8 cellular contexts compared by ENCODE assay signal in genomic region chr1:1472046-1472876, GRCh38. TPM values are rescaled to one million over a fixed set of nuclear protein-coding genes. Genes with fewer than 3 reads are reported as not detected.
DNase-seq lines count a peak whose midpoint lies in the region; ATAC-seq and TF ChIP-seq lines count a peak whose summit lies in the region.
"Not testable (repeated sequence)": the region's sequence is repeated elsewhere in the genome, so short reads cannot be mapped to it uniquely, and the experiment has no call there.

No MANE protein-coding gene starts in this region.

- intact Hi-C loops in right cardiac atrium (cut with DNase I) = not testable (repeated sequence)

- H3K27me3 Mint-ChIP-seq in activated CD4-positive, alpha-beta T cell treated with anti-CD3 and anti-CD28 coated beads, Interleukin-2, amount 10 ng/mL, durations not matched to agents 7 days and 5 days = not testable (repeated sequence)

- H3F3A ChIP-seq in neural cell (ENCODE audit: insufficient read depth, low read length, poor library complexity, severe bottlenecking) = not testable (repeated sequence)

- POLR2A ChIA-PET in activated CD4-positive, alpha-beta T cell treated with anti-CD3 and anti-CD28 coated beads, Interleukin-2, amount 10 ng/mL, durations not matched to agents 7 days and 5 days (lab: Charles Lee) = not testable (repeated sequence)

- peaks cover 20% of the 10 kb centered on the region for H3K79me2 ChIP-seq in neural cell (replicated peaks; ENCODE audit: insufficient read depth, low read length)

- not testable (repeated sequence) for H2AFZ ChIP-seq in neural cell (ENCODE audit: low read depth, low read length)

- H3K9me3 Mint-ChIP-seq in activated CD4-positive, alpha-beta T cell treated with anti-CD3 and anti-CD28 coated beads, Interleukin-2, amount 10 ng/mL, durations not matched to agents 7 days and 5 days = not testable (repeated sequence)

- H3K4me3 Mint-ChIP-seq in activated CD4-positive, alpha-beta T cell treated with anti-CD3 and anti-CD28 coated beads, Interleukin-2, amount 10 ng/mL, durations not matched to agents 7 days and 5 days = peak overlapping the region; percentile 77

- peak overlapping the region; percentile 36 for H3K9ac ChIP-seq in neural cell (ENCODE audit: low read length)

- 4% methylated on average over 48 of the region's 65 CpGs for WGBS in right cardiac atrium
- WGBS in thymus = 6% methylated on average over 51 of the region's 65 CpGs

- not testable (repeated sequence) for TF ChIP-seq RAD21 in neural cell (conservative IDR thresholded peaks at IDR 0.05)

- not testable (repeated sequence) for H3K4me1 ChIP-seq in right cardiac atrium (ENCODE audit: control insufficient read depth, insufficient read depth, low read length); thymus (ENCODE audit: control insufficient read depth, insufficient read depth, low read length)

- not testable (repeated sequence) for H3K36me3 ChIP-seq in neural cell (ENCODE audit: insufficient read depth, low read length); thymus (ENCODE audit: control insufficient read depth, insufficient read depth)

- H3K27ac ChIP-seq in right cardiac atrium (ENCODE audit: low read length); neural cell (ENCODE audit: low read length); thymus (ENCODE audit: low read depth): not testable (repeated sequence)

- not testable (repeated sequence) for H3K9me2 ChIP-seq in neural cell (ENCODE audit: insufficient read depth, low read length)

- peaks cover 26% of the 10 kb centered on the region for H3K4me1 Mint-ChIP-seq in activated CD4-positive, alpha-beta T cell treated with anti-CD3 and anti-CD28 coated beads, Interleukin-2, amount 10 ng/mL, durations not matched to agents 7 days and 5 days

- TF ChIP-seq EP300 in neural cell (conservative IDR thresholded peaks at IDR 0.05; ENCODE audit: poor library complexity, severe bottlenecking) = not testable (repeated sequence)

- CTCF ChIA-PET in activated CD4-positive, alpha-beta T cell treated with anti-CD3 and anti-CD28 coated beads, Interleukin-2, amount 10 ng/mL, durations not matched to agents 7 days and 5 days (lab: Charles Lee) = not testable (repeated sequence)

- H3K4me2 ChIP-seq in neural cell (ENCODE audit: low read length) = peak overlapping the region; percentile 49

- not testable (repeated sequence) for H3K27me3 ChIP-seq in right cardiac atrium (ENCODE audit: control insufficient read depth, insufficient read depth); neural cell (ENCODE audit: insufficient read depth, low read depth, low read length); thymus (ENCODE audit: control insufficient read depth, insufficient read depth)

- peak overlapping the region; percentile 85 for H3K4me3 ChIP-seq in GM12864 (ENCODE audit: low read depth, low read length)
- H3K4me3 ChIP-seq in LNCaP clone FGC (ENCODE audit: low read depth, low read length) = peak overlapping the region; percentile 61
- H3K4me3 ChIP-seq in cardiac fibroblast (replicated peaks in 1 of 2; ENCODE audit: low read depth in 2 of 2, low read length in 2 of 2) = peak overlapping the region; percentile 56 to 59
- peak overlapping the region; percentile 93 for H3K4me3 ChIP-seq in right cardiac atrium (ENCODE audit: low read length)
- H3K4me3 ChIP-seq in neural cell (ENCODE audit: low read length) = peak overlapping the region; percentile 65
- H3K4me3 ChIP-seq in thymus (ENCODE audit: low read length) = peak overlapping the region; percentile 89

- peak overlapping the region; percentile 85 for H3K27ac Mint-ChIP-seq in activated CD4-positive, alpha-beta T cell treated with anti-CD3 and anti-CD28 coated beads, Interleukin-2, amount 10 ng/mL, durations not matched to agents 7 days and 5 days

- DNase-seq in GM12864 (ENCODE audit: low read depth); LNCaP clone FGC (ENCODE audit: low read depth); activated CD4-positive, alpha-beta T cell treated with anti-CD3 and anti-CD28 coated beads, Interleukin-2, amount 10 ng/mL, durations not matched to agents 7 days and 5 days: not testable (repeated sequence)
- DNase-seq in cardiac fibroblast (ENCODE audit: low read depth in 2 of 2) (peak in 1 of 2 donors; percentile 3), right cardiac atrium (peak in 1 of 3 donors; percentile 40)

- H3K36me3 Mint-ChIP-seq in activated CD4-positive, alpha-beta T cell treated with anti-CD3 and anti-CD28 coated beads, Interleukin-2, amount 10 ng/mL, durations not matched to agents 7 days and 5 days (ENCODE audit: low read depth) = not testable (repeated sequence)

- H4K20me1 ChIP-seq in neural cell (ENCODE audit: insufficient read depth) = not testable (repeated sequence)

- ATAC-seq in HG02588 (IDR thresholded peaks at IDR 0.05; ENCODE audit: unreplicated experiment) (peak; percentile 15), right cardiac atrium (peak in 1 of 2 donors; percentile 10)

- TF ChIP-seq CTCF in GM12864 (IDR thresholded peaks at IDR 0.05; ENCODE audit: low read depth, low read length, missing control alignments); LNCaP clone FGC (IDR thresholded peaks at IDR 0.05; ENCODE audit: control insufficient read depth, extremely low read depth, insufficient read depth); cardiac fibroblast (IDR thresholded peaks at IDR 0.05; ENCODE audit: low read depth, low read length); neural cell (IDR thresholded peaks at IDR 0.05; ENCODE audit: poor library complexity, severe bottlenecking): not testable (repeated sequence)

- not testable (repeated sequence) for H3K9me3 ChIP-seq in right cardiac atrium (ENCODE audit: control insufficient read depth, low read length); neural cell (ENCODE audit: low read length); thymus (ENCODE audit: control insufficient read depth)

RNA-seq across cellular contexts. Expression of gene ATAD3B, which starts 0.7 kb away (rescaled TPM):
- total RNA-seq in activated CD4-positive, alpha-beta T cell treated with anti-CD3 and anti-CD28 coated beads, Interleukin-2, amount 10 ng/mL, durations not matched to agents 7 days and 5 days = 10 to 100 TPM; 26.5 to 34.6 TPM
- 10 to 100 TPM in 1 of 4 donors, 1 to 10 TPM in 3; 5.6 to 11.4 (median 8.8) TPM for total RNA-seq in right cardiac atrium
- 8.3 TPM for polyA plus RNA-seq in right cardiac atrium
- polyA plus RNA-seq in neural cell = 51.3 and 57.2 TPM in 2 replicates
- polyA minus RNA-seq in neural cell = 16.3 and 17.8 TPM in 2 replicates
- polyA plus RNA-seq in thymus = 58.9 TPM

RNA-seq across cellular contexts. Expression of gene ATAD3C, which starts 22.8 kb away (rescaled TPM):
- under 1 TPM; 0.17 to 0.69 TPM for total RNA-seq in activated CD4-positive, alpha-beta T cell treated with anti-CD3 and anti-CD28 coated beads, Interleukin-2, amount 10 ng/mL, durations not matched to agents 7 days and 5 days
- 1 to 10 TPM; 1.3 to 3.4 (median 2.2) TPM for total RNA-seq in right cardiac atrium
- 0.52 TPM for polyA plus RNA-seq in right cardiac atrium
- not detected in 2 replicates for polyA plus RNA-seq in neural cell
- polyA minus RNA-seq in neural cell = not detected in 2 replicates
- polyA plus RNA-seq in thymus = 2.8 TPM

RNA-seq across cellular contexts. Expression of gene VWA1, which starts 36.8 kb away (rescaled TPM):
- under 1 TPM; 0.10 to 0.12 TPM for total RNA-seq in activated CD4-positive, alpha-beta T cell treated with anti-CD3 and anti-CD28 coated beads, Interleukin-2, amount 10 ng/mL, durations not matched to agents 7 days and 5 days
- 10 to 100 TPM; 25.0 to 38.6 (median 25.6) TPM for total RNA-seq in right cardiac atrium
- 17.3 TPM for polyA plus RNA-seq in right cardiac atrium
- polyA plus RNA-seq in neural cell = 0.88 and 1.4 TPM in 2 replicates
- polyA minus RNA-seq in neural cell = 0.81 and 1.5 TPM in 2 replicates
- polyA plus RNA-seq in thymus = 16.8 TPM

RNA-seq across cellular contexts. Expression of gene ATAD3A, which starts 39.7 kb away (rescaled TPM):
- total RNA-seq in activated CD4-positive, alpha-beta T cell treated with anti-CD3 and anti-CD28 coated beads, Interleukin-2, amount 10 ng/mL, durations not matched to agents 7 days and 5 days = 10 to 100 TPM; 31.9 to 32.3 TPM
- 10 to 100 TPM; 13.6 to 20.1 (median 15.7) TPM for total RNA-seq in right cardiac atrium
- polyA plus RNA-seq in right cardiac atrium (16.7 TPM), neural cell (30.3 and 42.7 TPM in 2 replicates), thymus (17.5 TPM)
- polyA minus RNA-seq in neural cell = 18.2 and 20.7 TPM in 2 replicates

RNA-seq across cellular contexts. Expression of gene ANKRD65, which starts 51.2 kb away (rescaled TPM):
- not detected for total RNA-seq in activated CD4-positive, alpha-beta T cell treated with anti-CD3 and anti-CD28 coated beads, Interleukin-2, amount 10 ng/mL, durations not matched to agents 7 days and 5 days
- 1 to 10 TPM; 1.6 to 3.6 (median 2.9) TPM for total RNA-seq in right cardiac atrium
- polyA plus RNA-seq in right cardiac atrium = 4.5 TPM
- polyA plus RNA-seq in neural cell = 0.28 TPM in 1 of 2 replicates, not detected in the other
- not detected in 2 replicates for polyA minus RNA-seq in neural cell
- polyA plus RNA-seq in thymus = 16.0 TPM
